In genomic region chr2:85772841-85773491, GRCh38 we compare ENCODE assay signal across 9 cellular contexts. TPM values are rescaled to one million over a fixed set of nuclear protein-coding genes. Genes with fewer than 3 reads are reported as not detected.
DNase-seq lines count a peak whose midpoint lies in the region; ATAC-seq and TF ChIP-seq lines count a peak whose summit lies in the region.
"Had no signal": no experiment of that assay in that cellular context is flagged by ENCODE, and none has a peak within 500 bp of the region (broad histone marks: within the 10 kb centered on the region; RNA-seq: fewer than 3 reads in every experiment).

No MANE protein-coding gene starts in this region.

- peak overlapping the region; percentile 7 for H3K9ac ChIP-seq in smooth muscle cell (ENCODE audit: low read depth)

- CTCF ChIA-PET in HEK293 (lab: Yijun Ruan, JAX): interaction anchor here (0.8 to 9.3 kb wide), 5 partner anchors 10 to 44 kb away, joined by 6 to 105 read pairs (median 30); partner anchors contain the start of gene ATOH8
- CTCF ChIA-PET in MCF 10A (lab: Yijun Ruan, JAX): interaction anchor here (0.7 to 4.0 kb wide), 14 partner anchors 10 to 136 kb away, joined by 3 to 25 read pairs (median 8); no protein-coding TSS in a partner anchor
- CTCF ChIA-PET in Calu3 (lab: Charles Lee): interaction anchor here (1.2 to 5.6 kb wide), 7 partner anchors 9 to 67 kb away, joined by 3 to 22 read pairs (median 7); no protein-coding TSS in a partner anchor

- WGBS in smooth muscle cell (ENCODE audit: low lambda C conversion rate): 51% methylated on average over 16 of the region's 16 CpGs

- ATAC-seq in GM18870 (IDR thresholded peaks at IDR 0.05; ENCODE audit: unreplicated experiment): no peak
- ATAC-seq: natural killer cell treated with Interleukin-12 subunit alpha and Interleukin-12 subunit beta and Interleukin-15 and Interleukin-18, amount 100 ng/mL, for 72 hours had no signal

- TF ChIP-seq CTCF in HEK293 (tag by site-specific recombination; IDR thresholded peaks at IDR 0.05) (no peak), MCF 10A (IDR thresholded peaks at IDR 0.05; ENCODE audit: unreplicated experiment) (no peak), smooth muscle cell (IDR thresholded peaks at IDR 0.05; ENCODE audit: borderline replicate concordance, insufficient read depth, poor library complexity, severe bottlenecking) (no peak), Calu3 (IDR thresholded peaks at IDR 0.05; ENCODE audit: unreplicated experiment) (no peak)

- no peaks in the 10 kb centered on the region for H3K9me3 Mint-ChIP-seq in MCF 10A (ENCODE audit: unreplicated experiment)
- H3K9me3 Mint-ChIP-seq in Calu3 (ENCODE audit: low read depth, unreplicated experiment): no peaks in the 10 kb centered on the region
- H3K9me3 Mint-ChIP-seq: natural killer cell treated with Interleukin-12 subunit alpha and Interleukin-12 subunit beta and Interleukin-15 and Interleukin-18, amount 100 ng/mL, for 72 hours had no signal

- H2AFZ ChIP-seq in smooth muscle cell (ENCODE audit: low read depth): no peak overlapping the region

- H3K9me3 ChIP-seq in HEK293 (ENCODE audit: control insufficient read depth, insufficient read depth, low read depth, low read length): no peaks in the 10 kb centered on the region
- H3K9me3 ChIP-seq in smooth muscle cell (replicated peaks; ENCODE audit: low read depth): no peaks in the 10 kb centered on the region
- H3K9me3 ChIP-seq in MG63: no peaks in the 10 kb centered on the region

- H3K4me3 ChIP-seq in HEK293 (ENCODE audit: low read depth, low read length) (no peak overlapping the region), smooth muscle cell (peak overlapping the region; percentile 2), MG63 (no peak overlapping the region)

- peaks cover 5% of the 10 kb centered on the region for H3K36me3 Mint-ChIP-seq in MCF 10A (ENCODE audit: insufficient read depth, unreplicated experiment)
- no peaks in the 10 kb centered on the region for H3K36me3 Mint-ChIP-seq in Calu3 (ENCODE audit: insufficient read depth, unreplicated experiment)
- H3K36me3 Mint-ChIP-seq: natural killer cell treated with Interleukin-12 subunit alpha and Interleukin-12 subunit beta and Interleukin-15 and Interleukin-18, amount 100 ng/mL, for 72 hours had no signal

- no peaks in the 10 kb centered on the region for H4K20me1 ChIP-seq in smooth muscle cell (ENCODE audit: low read depth)

- H3K4me3 Mint-ChIP-seq in MCF 10A (ENCODE audit: unreplicated experiment) (peak overlapping the region; percentile 17), Calu3 (ENCODE audit: low read depth, unreplicated experiment) (no peak overlapping the region)
- H3K4me3 Mint-ChIP-seq: natural killer cell treated with Interleukin-12 subunit alpha and Interleukin-12 subunit beta and Interleukin-15 and Interleukin-18, amount 100 ng/mL, for 72 hours had no signal

- peaks cover 41% of the 10 kb centered on the region for H3K4me1 ChIP-seq in HEK293 (ENCODE audit: control insufficient read depth, insufficient read depth, low read length)
- H3K4me1 ChIP-seq in smooth muscle cell (ENCODE audit: low read depth): peaks cover 43% of the 10 kb centered on the region

- H3F3A ChIP-seq in smooth muscle cell (ENCODE audit: low read depth): peaks cover 32% of the 10 kb centered on the region

- peak overlapping the region; percentile 63 for H3K4me2 ChIP-seq in smooth muscle cell

- BruUV-seq in MCF 10A (replicated peaks; lab: Mats Ljungman, UMichigan) (no TSS peak), Calu3 (replicated peaks; lab: Mats Ljungman, UMichigan) (no TSS peak)

- POLR2A ChIA-PET in HEK293 (lab: Yijun Ruan, JAX) (interaction anchor here (0.6 to 2.4 kb wide), 8 partner anchors 12 to 333 kb away, joined by 3 to 14 read pairs (median 4); partner anchors contain the start of genes ATOH8, POLR1A and PTCD3), MCF 10A (lab: Yijun Ruan, JAX) (interaction anchor here (1.0 to 3.1 kb wide), 10 partner anchors 10 to 161 kb away, joined by 3 to 23 read pairs (median 6); partner anchors contain the start of genes ATOH8 and C2orf68)

- H3K27me3 ChIP-seq in layer of hippocampus (ENCODE audit: control insufficient read depth, insufficient read depth, low read length) (no peaks in the 10 kb centered on the region), smooth muscle cell (ENCODE audit: low read depth) (no peaks in the 10 kb centered on the region), MG63 (no peaks in the 10 kb centered on the region)

- H3K27me3 Mint-ChIP-seq in MCF 10A (ENCODE audit: insufficient read depth, unreplicated experiment) (no peaks in the 10 kb centered on the region), Calu3 (ENCODE audit: unreplicated experiment) (no peaks in the 10 kb centered on the region)

- H3K79me2 ChIP-seq in smooth muscle cell (ENCODE audit: low read depth): no peaks in the 10 kb centered on the region

- peaks cover 34% of the 10 kb centered on the region for H3K4me1 Mint-ChIP-seq in MCF 10A (ENCODE audit: insufficient read depth, unreplicated experiment)
- peaks cover 25% of the 10 kb centered on the region for H3K4me1 Mint-ChIP-seq in Calu3 (ENCODE audit: low read depth, unreplicated experiment)

- intact Hi-C loops in MCF 10A (cut with micrococcal nuclease) (loop anchor here (1.0 kb wide), 1 partner anchor 30 kb away; no protein-coding TSS in a partner anchor), Calu3 (cut with micrococcal nuclease; ENCODE audit: unreplicated experiment) (loop anchor here (1.0 kb wide), 2 partner anchors 31 kb away; no protein-coding TSS in a partner anchor)

- peak overlapping the region; percentile 80 for H3K27ac ChIP-seq in HEK293 (ENCODE audit: extremely low read depth, low read depth, low read length)
- peak overlapping the region; percentile 94 for H3K27ac ChIP-seq in layer of hippocampus (ENCODE audit: low read depth, low read length)
- H3K27ac ChIP-seq in smooth muscle cell (ENCODE audit: low read depth): peak overlapping the region; percentile 83

- H3K27ac Mint-ChIP-seq in MCF 10A (ENCODE audit: low read depth, unreplicated experiment): peak overlapping the region; percentile 77
- H3K27ac Mint-ChIP-seq in Calu3 (ENCODE audit: unreplicated experiment): no peak overlapping the region
- H3K27ac Mint-ChIP-seq: natural killer cell treated with Interleukin-12 subunit alpha and Interleukin-12 subunit beta and Interleukin-15 and Interleukin-18, amount 100 ng/mL, for 72 hours had no signal

- H3K36me3 ChIP-seq in HEK293 (ENCODE audit: control insufficient read depth in 2 of 2, insufficient read depth in 1 of 2, low read length in 2 of 2): no peaks in the 10 kb centered on the region
- H3K36me3 ChIP-seq in smooth muscle cell (ENCODE audit: low read depth): no peaks in the 10 kb centered on the region
- H3K36me3 ChIP-seq in MG63: peaks cover 83% of the 10 kb centered on the region

- DNase-seq in MCF 10A (ENCODE audit: unreplicated experiment): no peak
- DNase-seq in smooth muscle cell (lab: John Stamatoyannopoulos, UW; ENCODE audit: unreplicated experiment): no peak
- no peak for DNase-seq in Calu3
- no peak for DNase-seq in MG63
- DNase-seq in 8988T: no peak

TF ChIP-seq in HEK293, 187 proteins besides CTCF, POLR2A, EP300 and RAD21:
- TF ChIP-seq ZNF146 (tag by site-specific recombination; IDR thresholded peaks at IDR 0.05): no peak
- TF ChIP-seq ZNF677 (tag by site-specific recombination; IDR thresholded peaks at IDR 0.05): no peak
- peak; percentile 65 for TF ChIP-seq GLIS1 (tag by site-specific recombination; IDR thresholded peaks at IDR 0.05)
- peak; percentile 32; the same call in 1 of the 2 replicates for TF ChIP-seq ZIC2 (tag by site-specific recombination; IDR thresholded peaks at IDR 0.05)
- TF ChIP-seq ZNF654 (tag by site-specific recombination; IDR thresholded peaks at IDR 0.05; ENCODE audit: low read depth): no peak
- no peak for TF ChIP-seq ZBTB17 (tag by site-specific recombination; IDR thresholded peaks at IDR 0.05)
- no peak for TF ChIP-seq ZNF10 (tag by site-specific recombination; IDR thresholded peaks at IDR 0.05)
- no peak for TF ChIP-seq ZNF629 (tag by site-specific recombination; IDR thresholded peaks at IDR 0.05)
- TF ChIP-seq, protein P1, sequence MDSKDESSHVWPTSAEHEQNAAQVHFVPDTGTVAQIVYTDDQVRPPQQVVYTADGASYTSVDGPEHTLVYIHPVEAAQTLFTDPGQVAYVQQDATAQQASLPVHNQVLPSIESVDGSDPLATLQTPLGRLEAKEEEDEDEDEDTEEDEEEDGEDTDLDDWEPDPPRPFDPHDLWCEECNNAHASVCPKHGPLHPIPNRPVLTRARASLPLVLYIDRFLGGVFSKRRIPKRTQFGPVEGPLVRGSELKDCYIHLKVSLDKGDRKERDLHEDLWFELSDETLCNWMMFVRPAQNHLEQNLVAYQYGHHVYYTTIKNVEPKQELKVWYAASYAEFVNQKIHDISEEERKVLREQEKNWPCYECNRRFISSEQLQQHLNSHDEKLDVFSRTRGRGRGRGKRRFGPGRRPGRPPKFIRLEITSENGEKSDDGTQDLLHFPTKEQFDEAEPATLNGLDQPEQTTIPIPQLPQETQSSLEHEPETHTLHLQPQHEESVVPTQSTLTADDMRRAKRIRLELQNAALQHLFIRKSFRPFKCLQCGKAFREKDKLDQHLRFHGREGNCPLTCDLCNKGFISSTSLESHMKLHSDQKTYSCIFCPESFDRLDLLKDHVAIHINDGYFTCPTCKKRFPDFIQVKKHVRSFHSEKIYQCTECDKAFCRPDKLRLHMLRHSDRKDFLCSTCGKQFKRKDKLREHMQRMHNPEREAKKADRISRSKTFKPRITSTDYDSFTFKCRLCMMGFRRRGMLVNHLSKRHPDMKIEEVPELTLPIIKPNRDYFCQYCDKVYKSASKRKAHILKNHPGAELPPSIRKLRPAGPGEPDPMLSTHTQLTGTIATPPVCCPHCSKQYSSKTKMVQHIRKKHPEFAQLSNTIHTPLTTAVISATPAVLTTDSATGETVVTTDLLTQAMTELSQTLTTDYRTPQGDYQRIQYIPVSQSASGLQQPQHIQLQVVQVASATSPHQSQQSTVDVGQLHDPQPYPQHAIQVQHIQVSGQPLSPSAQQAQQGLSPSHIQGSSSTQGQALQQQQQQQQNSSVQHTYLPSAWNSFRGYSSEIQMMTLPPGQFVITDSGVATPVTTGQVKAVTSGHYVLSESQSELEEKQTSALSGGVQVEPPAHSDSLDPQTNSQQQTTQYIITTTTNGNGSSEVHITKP (tag by site-specific recombination; IDR thresholded peaks at IDR 0.05): no peak
- no peak for TF ChIP-seq YY1 (tag by site-specific recombination; IDR thresholded peaks at IDR 0.05)
- no peak for TF ChIP-seq ZBTB8A (tag by site-specific recombination; IDR thresholded peaks at IDR 0.05)
- no peak for TF ChIP-seq ZNF610 (tag by site-specific recombination; IDR thresholded peaks at IDR 0.05; ENCODE audit: borderline replicate concordance)

RNA-seq across cellular contexts. Expression of gene ATOH8, which starts 19.2 kb away (rescaled TPM):
- 0.72 and 1.2 TPM in 2 replicates for total RNA-seq in MCF 10A (2022)
- total RNA-seq in smooth muscle cell: 5.2 and 6.5 TPM in 2 replicates
- 4.6 and 5.2 TPM in 2 replicates for polyA plus RNA-seq in smooth muscle cell
- 0.19 and 0.47 TPM in 2 replicates for total RNA-seq in Calu3 (2022)
- total RNA-seq in MG63 (2014; rRNA removed; shearing (Covaris generic); ENCODE audit: low replicate concordance): 43.5 and 59.1 TPM in 2 replicates
- total RNA-seq: natural killer cell treated with Interleukin-12 subunit alpha and Interleukin-12 subunit beta and Interleukin-15 and Interleukin-18, amount 100 ng/mL, for 72 hours had no signal
